ENCODE assay signal across 11 cellular contexts in genomic region chr1:228964178-228964819, GRCh38.
DNase-seq lines count a peak whose midpoint lies in the region; ATAC-seq, FAIRE-seq and TF ChIP-seq lines count a peak whose summit lies in the region.
"Had no signal": no experiment of that assay in that cellular context is flagged by ENCODE, and none has a peak within 500 bp of the region (broad histone marks: within the 10 kb centered on the region; RNA-seq: fewer than 3 reads in every experiment).

No MANE protein-coding gene starts in this region.

- TF ChIP-seq POLR2A in A549 (IDR thresholded peaks at IDR 0.05; ENCODE audit: low read length): no peak

- no peak for TF ChIP-seq EP300 in A549 (IDR thresholded peaks at IDR 0.05)

- DNase-seq in A549 (ENCODE audit: low read depth in 1 of 2, low spot score in 1 of 2) (peak in 1 of 2 experiments; percentile 42), M059J (ENCODE audit: low read depth) (peak; percentile 76), epithelial cell of proximal tubule (ENCODE audit: low read depth) (peak; percentile 56), mesothelial cell of epicardium (ENCODE audit: low spot score in 2 of 2, unreplicated experiment in 2 of 2) (peak in 1 of 2 experiments; percentile 60), CD14-positive monocyte (ENCODE audit: low spot score) (no peak), substantia nigra (lab: John Stamatoyannopoulos, UW) (no peak), WERI-Rb-1 (no peak)
- no peak for DNase-seq in naive thymus-derived CD4-positive, alpha-beta T cell
- DNase-seq: activated CD4-positive, alpha-beta T cell treated with anti-CD3 and anti-CD28 coated beads, Interleukin-2, amount 50 U/mL, for 4 hours; NCI-H524 had no signal

- H3K36me3 Mint-ChIP-seq in mesothelial cell of epicardium (no peaks in the 10 kb centered on the region), CD14-positive monocyte (peaks cover 0 to 3% of the 10 kb centered on the region in 2 donors)
- H3K36me3 Mint-ChIP-seq in naive thymus-derived CD4-positive, alpha-beta T cell: no peaks in the 10 kb centered on the region

- CTCF ChIA-PET in A549 (lab: Yijun Ruan, JAX): interaction anchor here (1.2 kb wide), 1 partner anchor 229 kb away, joined by 5 read pairs; the partner anchor contains the start of gene RHOU
- CTCF ChIA-PET in naive thymus-derived CD4-positive, alpha-beta T cell (lab: Charles Lee): interaction anchor here (0.5 kb wide), 1 partner anchor 228 kb away, joined by 7 read pairs; no protein-coding TSS in a partner anchor

- peak; percentile 85 to 87 for ATAC-seq in A549
- no peak for ATAC-seq in naive thymus-derived CD4-positive, alpha-beta T cell

- H3K27me3 Mint-ChIP-seq in mesothelial cell of epicardium (ENCODE audit: low read depth): no peaks in the 10 kb centered on the region
- H3K27me3 Mint-ChIP-seq in CD14-positive monocyte (ENCODE audit: low read depth in 3 of 3): peaks cover 0 to 3% (median 1%) of the 10 kb centered on the region in 3 donors
- H3K27me3 Mint-ChIP-seq in naive thymus-derived CD4-positive, alpha-beta T cell: peaks cover 0 to 23% (median 0%) of the 10 kb centered on the region in 5 donors

- no peak for FAIRE-seq in A549 (lab: Jason Lieb, UNC)

- H3K4me2 ChIP-seq in A549: peak overlapping the region; percentile 64

- H3K4me3 Mint-ChIP-seq in mesothelial cell of epicardium (no peak overlapping the region), CD14-positive monocyte (no peak overlapping the region)
- H3K4me3 Mint-ChIP-seq in naive thymus-derived CD4-positive, alpha-beta T cell: no peak overlapping the region
- H3K4me3 Mint-ChIP-seq: B cell had no signal

- peaks cover 18% of the 10 kb centered on the region for H3K4me1 ChIP-seq in A549
- no peaks in the 10 kb centered on the region for H3K4me1 ChIP-seq in naive thymus-derived CD4-positive, alpha-beta T cell (ENCODE audit: control insufficient read depth in 2 of 2, insufficient read depth in 2 of 2, low read length in 2 of 2)

- H3K27ac Mint-ChIP-seq in mesothelial cell of epicardium (peak overlapping the region; percentile 100), CD14-positive monocyte (no peak overlapping the region)
- no peak overlapping the region for H3K27ac Mint-ChIP-seq in naive thymus-derived CD4-positive, alpha-beta T cell
- H3K27ac Mint-ChIP-seq: B cell had no signal

- TF ChIP-seq RAD21 in A549 (conservative IDR thresholded peaks at IDR 0.05 in 1 of 2, IDR thresholded peaks at IDR 0.05 in 1 of 2): no peak

- H3K27me3 ChIP-seq in naive thymus-derived CD4-positive, alpha-beta T cell (ENCODE audit: control insufficient read depth in 2 of 2, insufficient read depth in 2 of 2, low read length in 2 of 2): no peaks in the 10 kb centered on the region
- H3K27me3 ChIP-seq in WERI-Rb-1 (ENCODE audit: insufficient read depth, low read depth, severe bottlenecking): no peaks in the 10 kb centered on the region

- H3K36me3 ChIP-seq in naive thymus-derived CD4-positive, alpha-beta T cell (ENCODE audit: control insufficient read depth in 2 of 3, insufficient read depth in 3 of 3, low read length in 3 of 3): no peaks in the 10 kb centered on the region
- H3K36me3 ChIP-seq in WERI-Rb-1: no peaks in the 10 kb centered on the region

- H3K27ac ChIP-seq in A549: peak overlapping the region; percentile 69 to 79
- no peak overlapping the region for H3K27ac ChIP-seq in naive thymus-derived CD4-positive, alpha-beta T cell (ENCODE audit: low read depth, low read length)
- H3K27ac ChIP-seq in substantia nigra (ENCODE audit: low read depth, low read length, poor library complexity, severe bottlenecking): no peak overlapping the region
- H3K27ac ChIP-seq in WERI-Rb-1: no peak overlapping the region

- H3K9me3 ChIP-seq in A549 (no peaks in the 10 kb centered on the region), WERI-Rb-1 (ENCODE audit: severe bottlenecking) (no peaks in the 10 kb centered on the region)
- no peaks in the 10 kb centered on the region for H3K9me3 ChIP-seq in naive thymus-derived CD4-positive, alpha-beta T cell (ENCODE audit: control insufficient read depth in 2 of 3, low read length in 3 of 3)

- intact Hi-C loops in CD14-positive monocyte (cut with micrococcal nuclease): no loop called here
- intact Hi-C loops in naive thymus-derived CD4-positive, alpha-beta T cell (cut with micrococcal nuclease): no loop called here

- peaks cover 23% of the 10 kb centered on the region for H3K4me1 Mint-ChIP-seq in mesothelial cell of epicardium
- H3K4me1 Mint-ChIP-seq in CD14-positive monocyte: peaks cover 16% of the 10 kb centered on the region
- H3K4me1 Mint-ChIP-seq in naive thymus-derived CD4-positive, alpha-beta T cell: no peaks in the 10 kb centered on the region
- H3K4me1 Mint-ChIP-seq: B cell had no signal

- WGBS in A549 (ENCODE audit: missing lambda C conversion rate): 42% methylated on average over 5 of the region's 5 CpGs

- H3K4me3 ChIP-seq in A549: no peak overlapping the region
- H3K4me3 ChIP-seq in epithelial cell of proximal tubule (ENCODE audit: low read depth, low read length): no peak overlapping the region
- H3K4me3 ChIP-seq in naive thymus-derived CD4-positive, alpha-beta T cell (ENCODE audit: low read length): no peak overlapping the region
- H3K4me3 ChIP-seq in WERI-Rb-1 (ENCODE audit: low read depth, low read length): no peak overlapping the region

- H3K9me3 Mint-ChIP-seq in mesothelial cell of epicardium (no peaks in the 10 kb centered on the region), CD14-positive monocyte (peaks cover 0 to 1% (median 0%) of the 10 kb centered on the region in 7 donors)
- H3K9me3 Mint-ChIP-seq in naive thymus-derived CD4-positive, alpha-beta T cell: peaks cover 0 to 2% (median 0%) of the 10 kb centered on the region in 11 donors

- TF ChIP-seq CTCF in A549 (IDR thresholded peaks at IDR 0.05) (no peak), epithelial cell of proximal tubule (conservative IDR thresholded peaks at IDR 0.05; ENCODE audit: low read depth, low read length) (no peak), mesothelial cell of epicardium (IDR thresholded peaks at IDR 0.05; ENCODE audit: unreplicated experiment) (no peak), CD14-positive monocyte (IDR thresholded peaks at IDR 0.05) (no peak), WERI-Rb-1 (IDR thresholded peaks at IDR 0.05; ENCODE audit: low read depth, low read length) (no peak)

- POLR2A ChIA-PET in A549 (lab: Yijun Ruan, JAX): interaction anchor here (1.0 kb wide), 2 partner anchors 103 to 107 kb away, joined by 4 read pairs; no protein-coding TSS in a partner anchor
- POLR2A ChIA-PET in naive thymus-derived CD4-positive, alpha-beta T cell (lab: Charles Lee): no interaction called here

TF ChIP-seq in A549, 52 proteins besides CTCF, POLR2A, EP300 and RAD21:
- TF ChIP-seq, protein P1, sequence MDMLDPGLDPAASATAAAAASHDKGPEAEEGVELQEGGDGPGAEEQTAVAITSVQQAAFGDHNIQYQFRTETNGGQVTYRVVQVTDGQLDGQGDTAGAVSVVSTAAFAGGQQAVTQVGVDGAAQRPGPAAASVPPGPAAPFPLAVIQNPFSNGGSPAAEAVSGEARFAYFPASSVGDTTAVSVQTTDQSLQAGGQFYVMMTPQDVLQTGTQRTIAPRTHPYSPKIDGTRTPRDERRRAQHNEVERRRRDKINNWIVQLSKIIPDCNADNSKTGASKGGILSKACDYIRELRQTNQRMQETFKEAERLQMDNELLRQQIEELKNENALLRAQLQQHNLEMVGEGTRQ (IDR thresholded peaks at IDR 0.05): no peak
- no peak for TF ChIP-seq HEYL (CRISPR knock-in tag; IDR thresholded peaks at IDR 0.05)
- TF ChIP-seq KDM1A (IDR thresholded peaks at IDR 0.05; ENCODE audit: low read depth): no peak
- TF ChIP-seq RCOR1 (IDR thresholded peaks at IDR 0.05; ENCODE audit: low read depth, low read length): no peak
- TF ChIP-seq CEBPB (IDR thresholded peaks at IDR 0.05): no peak
- TF ChIP-seq FOSL2 (IDR thresholded peaks at IDR 0.05): no peak
- TF ChIP-seq FOSL2 (CRISPR knock-in tag; IDR thresholded peaks at IDR 0.05): no peak
- TF ChIP-seq HMGXB4 (CRISPR knock-in tag; IDR thresholded peaks at IDR 0.05; ENCODE audit: borderline replicate concordance): no peak
- TF ChIP-seq PHF8 (IDR thresholded peaks at IDR 0.05; ENCODE audit: borderline replicate concordance, low read depth): no peak
- TF ChIP-seq FOSB (CRISPR knock-in tag; IDR thresholded peaks at IDR 0.05): no peak
- no peak for TF ChIP-seq BHLHE40 (IDR thresholded peaks at IDR 0.05; ENCODE audit: low read depth, low read length)

Comparison
In these comparisons a context has a peak if more than half of its experiments do, and no peak if none do; other contexts are left out.
1. DNase-seq: peak in M059J (single experiment) and epithelial cell of proximal tubule (single experiment); none in CD14-positive monocyte (single experiment), naive thymus-derived CD4-positive, alpha-beta T cell (0 of 9), substantia nigra (0 of 49) and WERI-Rb-1 (single experiment).
2. H3K27ac ChIP-seq: peak in A549 (2 of 2); none in naive thymus-derived CD4-positive, alpha-beta T cell (single experiment), substantia nigra (single experiment) and WERI-Rb-1 (single experiment).